19 cellular contexts compared by ENCODE assay signal in the genomic region with DNA sequence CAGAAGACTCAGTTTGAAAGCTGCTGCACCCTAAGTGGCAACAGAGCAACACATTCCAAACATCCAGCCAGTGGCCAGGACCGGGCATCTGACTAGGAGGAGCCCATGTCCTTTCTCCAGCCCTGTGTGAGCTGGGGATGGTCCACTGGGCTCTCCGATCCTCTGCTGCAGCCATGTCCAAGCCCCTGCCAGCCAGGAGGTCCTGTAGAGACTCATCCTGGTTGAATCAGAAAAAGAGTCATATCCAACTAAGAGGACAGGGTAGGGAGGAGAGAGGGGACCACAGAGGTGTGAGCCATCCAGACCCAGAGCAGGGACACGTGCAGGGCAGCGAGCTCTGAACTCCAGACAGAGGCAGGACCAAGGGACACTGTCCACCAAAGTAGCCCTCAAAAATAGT.
"Had no signal": no experiment of that assay in that cellular context is flagged by ENCODE, and none has a peak within 500 bp of the region (broad histone marks: within the 10 kb centered on the region; RNA-seq: fewer than 3 reads in every experiment).

No MANE protein-coding gene starts in this region.

- ATAC-seq: effector memory CD8-positive, alpha-beta T cell; gastroesophageal sphincter; heart right ventricle; left cardiac atrium; left lung; left ventricle myocardium superior; lower lobe of right lung had no signal

- H3K9me3 Mint-ChIP-seq: central memory CD8-positive, alpha-beta T cell; effector memory CD8-positive, alpha-beta T cell; memory B cell had no signal

- H3K4me1 Mint-ChIP-seq: central memory CD8-positive, alpha-beta T cell; memory B cell had no signal

- H3K27ac ChIP-seq: coronary artery, dorsolateral prefrontal cortex, esophagus squamous epithelium, gastroesophageal sphincter, lower lobe of right lung had no signal

- H3K4me1 ChIP-seq: esophagus squamous epithelium, gastroesophageal sphincter had no signal

- H3K36me3 Mint-ChIP-seq: memory B cell had no signal

- DNase-seq: dermis blood vessel endothelial cell; dorsolateral prefrontal cortex; effector CD8-positive, alpha-beta T cell; effector memory CD8-positive, alpha-beta T cell; esophagus squamous epithelium; foreskin fibroblast; heart right ventricle; hippocampal formation; left cardiac atrium; left lung; left ventricle myocardium superior; lower lobe of right lung; mammary epithelial cell; mesendoderm; midbrain had no signal

- H3K9me3 ChIP-seq: esophagus squamous epithelium, gastroesophageal sphincter, left lung, lower lobe of right lung had no signal

- H3K27ac Mint-ChIP-seq: memory B cell had no signal

- H3K36me3 ChIP-seq: esophagus squamous epithelium, gastroesophageal sphincter, heart right ventricle, left lung, lower lobe of right lung had no signal

- H3K27me3 ChIP-seq: dorsolateral prefrontal cortex, esophagus squamous epithelium, left lung had no signal

- H3K4me3 Mint-ChIP-seq: central memory CD8-positive, alpha-beta T cell; effector memory CD8-positive, alpha-beta T cell; memory B cell had no signal

- H3K4me3 ChIP-seq: coronary artery, dorsolateral prefrontal cortex, esophagus squamous epithelium, gastroesophageal sphincter, heart right ventricle, left lung, lower lobe of right lung had no signal
